1 cellular context compared by ENCODE assay signal in genomic region chr2:189538402-189538801, GRCh38.
TF ChIP-seq lines count a peak whose summit lies in the region.

No MANE protein-coding gene starts in this region.

TF ChIP-seq in HepG2, 621 proteins besides CTCF, POLR2A, EP300 and RAD21 (continued from another document):
- TF ChIP-seq GPBP1L1 (CRISPR knock-in tag; IDR thresholded peaks at IDR 0.05): no peak
- TF ChIP-seq, protein P1, sequence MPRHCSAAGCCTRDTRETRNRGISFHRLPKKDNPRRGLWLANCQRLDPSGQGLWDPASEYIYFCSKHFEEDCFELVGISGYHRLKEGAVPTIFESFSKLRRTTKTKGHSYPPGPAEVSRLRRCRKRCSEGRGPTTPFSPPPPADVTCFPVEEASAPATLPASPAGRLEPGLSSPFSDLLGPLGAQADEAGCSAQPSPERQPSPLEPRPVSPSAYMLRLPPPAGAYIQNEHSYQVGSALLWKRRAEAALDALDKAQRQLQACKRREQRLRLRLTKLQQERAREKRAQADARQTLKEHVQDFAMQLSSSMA (CRISPR knock-in tag; IDR thresholded peaks at IDR 0.05): no peak
- 0 out of 2 replicates have a peak, but pooled peaks have one; percentile 15 for TF ChIP-seq PAXIP1 (CRISPR knock-in tag; conservative IDR thresholded peaks at IDR 0.05)
- TF ChIP-seq HMG20A (CRISPR knock-in tag; IDR thresholded peaks at IDR 0.05; ENCODE audit: borderline replicate concordance): peak; percentile 55; the same call in 1 of the 2 replicates
- 0 out of 2 replicates have a peak, but pooled peaks have one; percentile 34 for TF ChIP-seq ZNF510 (CRISPR knock-in tag; IDR thresholded peaks at IDR 0.05; ENCODE audit: low read depth)
- TF ChIP-seq, protein P2, sequence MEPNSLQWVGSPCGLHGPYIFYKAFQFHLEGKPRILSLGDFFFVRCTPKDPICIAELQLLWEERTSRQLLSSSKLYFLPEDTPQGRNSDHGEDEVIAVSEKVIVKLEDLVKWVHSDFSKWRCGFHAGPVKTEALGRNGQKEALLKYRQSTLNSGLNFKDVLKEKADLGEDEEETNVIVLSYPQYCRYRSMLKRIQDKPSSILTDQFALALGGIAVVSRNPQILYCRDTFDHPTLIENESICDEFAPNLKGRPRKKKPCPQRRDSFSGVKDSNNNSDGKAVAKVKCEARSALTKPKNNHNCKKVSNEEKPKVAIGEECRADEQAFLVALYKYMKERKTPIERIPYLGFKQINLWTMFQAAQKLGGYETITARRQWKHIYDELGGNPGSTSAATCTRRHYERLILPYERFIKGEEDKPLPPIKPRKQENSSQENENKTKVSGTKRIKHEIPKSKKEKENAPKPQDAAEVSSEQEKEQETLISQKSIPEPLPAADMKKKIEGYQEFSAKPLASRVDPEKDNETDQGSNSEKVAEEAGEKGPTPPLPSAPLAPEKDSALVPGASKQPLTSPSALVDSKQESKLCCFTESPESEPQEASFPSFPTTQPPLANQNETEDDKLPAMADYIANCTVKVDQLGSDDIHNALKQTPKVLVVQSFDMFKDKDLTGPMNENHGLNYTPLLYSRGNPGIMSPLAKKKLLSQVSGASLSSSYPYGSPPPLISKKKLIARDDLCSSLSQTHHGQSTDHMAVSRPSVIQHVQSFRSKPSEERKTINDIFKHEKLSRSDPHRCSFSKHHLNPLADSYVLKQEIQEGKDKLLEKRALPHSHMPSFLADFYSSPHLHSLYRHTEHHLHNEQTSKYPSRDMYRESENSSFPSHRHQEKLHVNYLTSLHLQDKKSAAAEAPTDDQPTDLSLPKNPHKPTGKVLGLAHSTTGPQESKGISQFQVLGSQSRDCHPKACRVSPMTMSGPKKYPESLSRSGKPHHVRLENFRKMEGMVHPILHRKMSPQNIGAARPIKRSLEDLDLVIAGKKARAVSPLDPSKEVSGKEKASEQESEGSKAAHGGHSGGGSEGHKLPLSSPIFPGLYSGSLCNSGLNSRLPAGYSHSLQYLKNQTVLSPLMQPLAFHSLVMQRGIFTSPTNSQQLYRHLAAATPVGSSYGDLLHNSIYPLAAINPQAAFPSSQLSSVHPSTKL (CRISPR knock-in tag; IDR thresholded peaks at IDR 0.05): 0 out of 2 replicates have a peak, but pooled peaks have one; percentile 24
- TF ChIP-seq RARA (CRISPR knock-in tag; IDR thresholded peaks at IDR 0.05): peak; percentile 65; the same call in 1 of the 2 replicates
- peak; percentile 52 for TF ChIP-seq HNF4A (CRISPR knock-in tag; IDR thresholded peaks at IDR 0.05)
